1 cellular context compared by ENCODE assay signal in genomic region chr1:211578640-211579433, GRCh38.
TF ChIP-seq lines count a peak whose summit lies in the region.

Gene SLC30A1, minus strand, starts transcription at chr1:211579161. Its CDS starts 549 bp downstream, at chr1:211578612.

TF ChIP-seq in GM12878, 131 proteins besides CTCF, POLR2A, EP300 and RAD21 (continued from another document and continues in another):
- TF ChIP-seq CEBPZ (IDR thresholded peaks at IDR 0.05; ENCODE audit: low read depth, low read length) (no peak), MXI1 (IDR thresholded peaks at IDR 0.05; ENCODE audit: low read depth, low read length) (no peak), ZNF24 (IDR thresholded peaks at IDR 0.05) (no peak), ZNF217 (IDR thresholded peaks at IDR 0.05) (peak; percentile 64; the same call in 1 of the 2 replicates), CEBPB (IDR thresholded peaks at IDR 0.05; ENCODE audit: borderline replicate concordance in 1 of 2, low read depth in 2 of 2, low read length in 2 of 2) (no peak), MTA2 (IDR thresholded peaks at IDR 0.05; ENCODE audit: low read depth) (no peak), CBX5 (IDR thresholded peaks at IDR 0.05; ENCODE audit: low read depth) (no peak), KDM1A (IDR thresholded peaks at IDR 0.05; ENCODE audit: borderline replicate concordance) (no peak), PRDM15 (CRISPR knock-in tag; IDR thresholded peaks at IDR 0.05) (no peak), MYC (IDR thresholded peaks at IDR 0.05; ENCODE audit: insufficient read depth, insufficient read length, insufficient replicate concordance, low read length, severe bottlenecking) (no peak), ASH2L (IDR thresholded peaks at IDR 0.05; ENCODE audit: borderline replicate concordance, low read depth) (no peak), HCFC1 (IDR thresholded peaks at IDR 0.05; ENCODE audit: low read length) (no peak), YBX1 (IDR thresholded peaks at IDR 0.05) (no peak), WRNIP1 (IDR thresholded peaks at IDR 0.05; ENCODE audit: borderline replicate concordance, low read depth, low read length) (no peak), RAD51 (IDR thresholded peaks at IDR 0.05) (no peak), YY1 (IDR thresholded peaks at IDR 0.05; ENCODE audit: low read depth, low read length) (peak; percentile 50; the same call in 1 of the 2 replicates), BCL3 (IDR thresholded peaks at IDR 0.05; ENCODE audit: borderline replicate concordance, insufficient read depth, low read depth, low read length, poor library complexity, severe bottlenecking) (peak; percentile 14), ZBTB4 (CRISPR knock-in tag; IDR thresholded peaks at IDR 0.05) (no peak), ZNF622 (IDR thresholded peaks at IDR 0.05) (no peak), RBBP5 (conservative IDR thresholded peaks at IDR 0.05) (no peak), SIN3A (IDR thresholded peaks at IDR 0.05; ENCODE audit: low read depth, low read length) (no peak), RELB (IDR thresholded peaks at IDR 0.05; ENCODE audit: low read depth) (no peak; the same call in 1 of the 2 replicates), EZH2 (IDR thresholded peaks at IDR 0.05; ENCODE audit: borderline replicate concordance, control insufficient read depth, low read depth, low read length) (no peak), FOXK2 (IDR thresholded peaks at IDR 0.05) (no peak), BCLAF1 (IDR thresholded peaks at IDR 0.05) (no peak), SUPT20H (IDR thresholded peaks at IDR 0.05; ENCODE audit: borderline replicate concordance, control insufficient read depth, low read depth, low read length) (no peak), TAF1 (IDR thresholded peaks at IDR 0.05; ENCODE audit: borderline replicate concordance, low read depth, low read length) (peak; percentile 66; the same call in 1 of the 2 replicates), TCF3 (IDR thresholded peaks at IDR 0.05; ENCODE audit: borderline replicate concordance, insufficient read depth, low read depth, low read length) (0 out of 2 replicates have a peak, but pooled peaks have one; percentile 55), SRF (IDR thresholded peaks at IDR 0.05; ENCODE audit: low read depth in 2 of 2, low read length in 2 of 2) (no peak), SMARCA5 (IDR thresholded peaks at IDR 0.05) (peak; percentile 96), ZZZ3 (IDR thresholded peaks at IDR 0.05; ENCODE audit: control insufficient read depth, insufficient read length, low read depth) (no peak), E2F8 (IDR thresholded peaks at IDR 0.05; ENCODE audit: low read depth, partially characterized antibody) (no peak), RUNX3 (IDR thresholded peaks at IDR 0.05; ENCODE audit: low read length) (no peak), MEF2A (IDR thresholded peaks at IDR 0.05; ENCODE audit: insufficient read depth, low read depth, low read length) (0 out of 2 replicates have a peak, but pooled peaks have one; percentile 3), CREB1 (IDR thresholded peaks at IDR 0.05; ENCODE audit: low read depth) (peak; percentile 93), HSF1 (IDR thresholded peaks at IDR 0.05; ENCODE audit: low read depth, low read length) (no peak), PML (IDR thresholded peaks at IDR 0.05; ENCODE audit: low read length) (peak; percentile 54; the same call in 1 of the 2 replicates), RCOR1 (conservative IDR thresholded peaks at IDR 0.05; ENCODE audit: low read depth, low read length) (no peak)
